17 cellular contexts compared by ENCODE assay signal in the genomic region with DNA sequence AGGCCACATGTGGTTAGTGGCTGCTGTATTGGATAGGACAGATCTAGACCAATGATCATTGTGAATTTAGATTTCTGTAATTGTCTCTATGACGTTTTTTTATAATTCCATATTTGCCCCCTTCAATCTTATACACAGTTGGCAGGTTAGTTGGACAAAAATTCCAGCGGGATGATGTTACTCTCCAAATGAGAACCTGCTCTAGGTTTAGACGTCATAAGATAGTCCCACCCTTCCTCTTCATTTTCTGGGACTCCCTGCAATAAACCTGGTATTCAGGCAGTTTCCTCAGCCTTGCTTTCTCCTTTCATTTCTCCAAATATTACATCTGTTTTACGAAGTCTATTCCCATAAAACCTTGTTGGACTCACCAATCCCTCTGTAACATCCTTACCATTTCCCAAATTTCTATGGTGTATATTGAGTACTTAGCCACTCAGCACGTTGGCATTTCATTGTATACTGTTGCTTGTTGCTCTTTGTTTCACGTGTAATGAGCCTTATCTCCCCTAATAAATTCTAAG.
"Had no signal": no experiment of that assay in that cellular context is flagged by ENCODE, and none has a peak within 500 bp of the region (broad histone marks: within the 10 kb centered on the region; RNA-seq: fewer than 3 reads in every experiment).

No MANE protein-coding gene starts in this region.

- H3K27ac ChIP-seq: epithelial cell of prostate, esophagus muscularis mucosa, left lung had no signal

- ATAC-seq: effector memory CD8-positive, alpha-beta T cell; left lung; naive thymus-derived CD4-positive, alpha-beta T cell had no signal

- H3K4me3 ChIP-seq: esophagus muscularis mucosa, left lung, lung, smooth muscle cell had no signal

- H3K4me3 Mint-ChIP-seq: dendritic cell treated with granulocyte-macrophage colony-stimulating factor and Interleukin-4, amounts not matched to agents 40 ng/mL and 50 ng/mL, for 4 days; effector memory CD8-positive, alpha-beta T cell; immature natural killer cell; neural crest cell had no signal

- FAIRE-seq: keratinocyte had no signal

- H3K9me3 ChIP-seq: esophagus muscularis mucosa, left lung had no signal

- H3K27me3 ChIP-seq: esophagus muscularis mucosa, left lung had no signal

- H3K9me3 Mint-ChIP-seq: dendritic cell treated with granulocyte-macrophage colony-stimulating factor and Interleukin-4, amounts not matched to agents 40 ng/mL and 50 ng/mL, for 4 days; effector memory CD8-positive, alpha-beta T cell; immature natural killer cell; naive thymus-derived CD4-positive, alpha-beta T cell; neural crest cell had no signal

- H3K36me3 ChIP-seq: esophagus muscularis mucosa, left lung had no signal

- H3K27me3 Mint-ChIP-seq: dendritic cell treated with granulocyte-macrophage colony-stimulating factor and Interleukin-4, amounts not matched to agents 40 ng/mL and 50 ng/mL, for 4 days; effector memory CD8-positive, alpha-beta T cell; naive thymus-derived CD4-positive, alpha-beta T cell had no signal

- DNase-seq: effector memory CD8-positive, alpha-beta T cell; foreskin fibroblast; immature natural killer cell; left lung; naive thymus-derived CD4-positive, alpha-beta T cell; posterior cingulate gyrus; right cardiac atrium; stimulated activated CD4-positive, alpha-beta T cell treated with anti-CD3 and anti-CD28 coated beads, Interleukin-2, amount 100 ng/mL, for 48 hours; stimulated activated naive CD4-positive, alpha-beta T cell treated with Interleukin-2 at 50 U/mL for 16 hours; trophoblast cell had no signal

- H3K27ac Mint-ChIP-seq: dendritic cell treated with granulocyte-macrophage colony-stimulating factor and Interleukin-4, amounts not matched to agents 40 ng/mL and 50 ng/mL, for 4 days; effector memory CD8-positive, alpha-beta T cell had no signal
